ENCODE assay signal across 12 cellular contexts in the genomic region with DNA sequence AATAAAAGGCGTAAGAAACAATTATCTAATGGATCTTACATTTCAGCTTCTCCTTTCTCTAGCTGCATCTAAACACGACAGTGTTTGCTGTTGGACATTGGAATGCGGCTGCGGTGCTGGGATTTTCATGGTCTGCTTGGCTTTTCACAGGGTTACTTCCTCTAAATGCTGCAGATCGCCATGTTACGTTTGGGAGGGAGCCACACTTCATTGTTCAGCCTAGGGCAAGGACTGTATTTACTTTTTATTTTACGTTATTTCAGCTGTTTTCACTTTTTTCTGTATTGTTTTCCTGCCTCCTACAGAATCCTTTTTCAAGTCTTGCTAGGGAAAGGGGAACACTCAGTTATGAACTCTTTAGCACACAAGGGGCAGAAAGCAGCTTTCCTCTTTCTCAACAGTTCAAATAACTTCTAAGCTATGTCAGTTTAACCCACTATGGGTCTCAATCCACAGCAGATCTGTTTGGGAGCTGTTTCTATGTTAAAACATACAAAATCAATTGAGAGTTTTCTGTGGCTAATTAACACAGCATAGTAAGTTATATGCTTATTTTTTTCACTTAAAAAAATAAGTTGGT.
DNase-seq lines count a peak whose midpoint lies in the region; ATAC-seq and TF ChIP-seq lines count a peak whose summit lies in the region.
"Had no signal": no experiment of that assay in that cellular context is flagged by ENCODE, and none has a peak within 500 bp of the region (broad histone marks: within the 10 kb centered on the region; RNA-seq: fewer than 3 reads in every experiment).

No MANE protein-coding gene starts in this region.

- H3K9me3 ChIP-seq in OCI-LY1 (ENCODE audit: low read length) = no peaks in the 10 kb centered on the region; the same call in 1 of the 2 replicates
- no peaks in the 10 kb centered on the region for H3K9me3 ChIP-seq in liver (ENCODE audit: control insufficient read depth in 4 of 4, low read length in 3 of 4)
- no peaks in the 10 kb centered on the region for H3K9me3 ChIP-seq in SK-N-SH

- H3K9ac ChIP-seq in OCI-LY1 (ENCODE audit: low read length) = no peak overlapping the region
- H3K9ac ChIP-seq in liver (ENCODE audit: low read depth in 1 of 2, low read length in 2 of 2) = no peak overlapping the region
- H3K9ac ChIP-seq in SK-N-SH = no peak overlapping the region

- no peaks in the 10 kb centered on the region for H3K9me2 ChIP-seq in OCI-LY1 (ENCODE audit: low read depth, low read length)
- H3K9me2 ChIP-seq in SK-N-SH = no peaks in the 10 kb centered on the region

- H3K4me1 ChIP-seq in OCI-LY1 (ENCODE audit: insufficient read depth, low read length, severe bottlenecking) (peaks cover 52% of the 10 kb centered on the region), liver (ENCODE audit: control insufficient read depth in 4 of 4, insufficient read depth in 4 of 4, low read length in 3 of 4) (peaks cover 0 to 8% (median 0%) of the 10 kb centered on the region in 4 donors), SK-N-SH (ENCODE audit: control insufficient read depth in 1 of 2, insufficient read depth in 2 of 2, low read depth in 1 of 2, low read length in 1 of 2) (peaks cover 0 to 4% of the 10 kb centered on the region in 2 experiments; a peak in 1 of 4 replicates)

- TF ChIP-seq CTCF in OCI-LY1 (IDR thresholded peaks at IDR 0.05; ENCODE audit: low read length) = no peak
- TF ChIP-seq CTCF in liver (IDR thresholded peaks at IDR 0.05; ENCODE audit: low read depth, low read length, missing input control) = no peak
- no peak for TF ChIP-seq CTCF in GM13976 (IDR thresholded peaks at IDR 0.05; ENCODE audit: borderline replicate concordance, control extremely low read depth, extremely low read depth, insufficient read depth, missing control alignments)
- TF ChIP-seq CTCF in SK-N-SH (IDR thresholded peaks at IDR 0.05) = no peak

- 75% methylated on average over 7 of the region's 7 CpGs for WGBS in liver
- WGBS in SK-N-SH (ENCODE audit: low lambda C conversion rate) = 32% methylated on average over 7 of the region's 7 CpGs

- DNase-seq in ecto neural progenitor cell (ENCODE audit: low spot score) = peak; percentile 61
- DNase-seq in GM13976 (ENCODE audit: low spot score) = no peak
- no peak for DNase-seq in HUDEP-2 (lab: John Stamatoyannopoulos, UW; ENCODE audit: unreplicated experiment in 76 of 76)
- DNase-seq in SK-N-SH = no peak
- no peak for DNase-seq in activated naive CD8-positive, alpha-beta T cell treated with anti-CD3 and anti-CD28 coated beads for 36 hours
- DNase-seq: COR-L47; effector memory CD8-positive, alpha-beta T cell; NCI-H748 treated with DMSO at 0.1 percent for 48 hours had no signal

- CTCF ChIA-PET in SK-N-SH (lab: Yijun Ruan, JAX) = no interaction called here

- POLR2A ChIA-PET in SK-N-SH (lab: Yijun Ruan, JAX) = no interaction called here

- H3K79me2 ChIP-seq in OCI-LY1 (ENCODE audit: insufficient read depth, low read length) (peaks cover 32% of the 10 kb centered on the region; the same call in 1 of the 2 replicates), SK-N-SH (ENCODE audit: insufficient read depth) (no peaks in the 10 kb centered on the region)

- H3K27me3 Mint-ChIP-seq in stimulated activated memory B cell treated with anti-CD40 and anti-IgM and Interleukin-4, amounts not matched to agents 10 μg/mL and 1 μg/mL and 100 μg/mL, for 72 hours = no peaks in the 10 kb centered on the region
- no peaks in the 10 kb centered on the region for H3K27me3 Mint-ChIP-seq in activated naive CD8-positive, alpha-beta T cell treated with anti-CD3 and anti-CD28 coated beads for 36 hours

- H3K27ac ChIP-seq in OCI-LY1 (ENCODE audit: low read depth, low read length, poor library complexity, severe bottlenecking) (peak overlapping the region; percentile 89), liver (ENCODE audit: low read depth in 1 of 2, low read length in 2 of 2) (no peak overlapping the region), SK-N-SH (ENCODE audit: low read depth in 2 of 2, low read length in 1 of 2) (no peak overlapping the region)

- H3K4me3 ChIP-seq in OCI-LY1 (ENCODE audit: low read depth, low read length, poor library complexity, severe bottlenecking) (no peak overlapping the region), liver (ENCODE audit: low read depth in 1 of 3, low read length in 3 of 3) (no peak overlapping the region), SK-N-SH (ENCODE audit: low read depth in 2 of 2, low read length in 1 of 2) (no peak overlapping the region)

- H3F3A ChIP-seq in OCI-LY1 (ENCODE audit: insufficient read depth, low read length) (no peaks in the 10 kb centered on the region), SK-N-SH (replicated peaks; ENCODE audit: insufficient read depth) (no peaks in the 10 kb centered on the region)

- H2AFZ ChIP-seq in OCI-LY1 (ENCODE audit: low read length) = no peak overlapping the region
- no peak overlapping the region for H2AFZ ChIP-seq in SK-N-SH (ENCODE audit: low read depth)

- peak overlapping the region; percentile 3; the same call in 1 of the 2 replicates for H3K4me2 ChIP-seq in OCI-LY1 (ENCODE audit: low read length)
- no peak overlapping the region for H3K4me2 ChIP-seq in SK-N-SH

- H3K9me3 Mint-ChIP-seq in stimulated activated memory B cell treated with anti-CD40 and anti-IgM and Interleukin-4, amounts not matched to agents 10 μg/mL and 1 μg/mL and 100 μg/mL, for 72 hours = no peaks in the 10 kb centered on the region
- no peaks in the 10 kb centered on the region for H3K9me3 Mint-ChIP-seq in activated naive CD8-positive, alpha-beta T cell treated with anti-CD3 and anti-CD28 coated beads for 36 hours
- H3K9me3 Mint-ChIP-seq: stimulated activated effector memory CD8-positive, alpha-beta T cell treated with anti-CD3 and anti-CD28 coated beads, Interleukin-12 subunit alpha, Interleukin-12 subunit beta, amount 100 ng/mL, for 72 hours had no signal

- no peak overlapping the region for H3K4me3 Mint-ChIP-seq in stimulated activated memory B cell treated with anti-CD40 and anti-IgM and Interleukin-4, amounts not matched to agents 10 μg/mL and 1 μg/mL and 100 μg/mL, for 72 hours
- no peak overlapping the region for H3K4me3 Mint-ChIP-seq in activated naive CD8-positive, alpha-beta T cell treated with anti-CD3 and anti-CD28 coated beads for 36 hours
- H3K4me3 Mint-ChIP-seq: effector memory CD8-positive, alpha-beta T cell; stimulated activated effector memory CD8-positive, alpha-beta T cell treated with anti-CD3 and anti-CD28 coated beads, Interleukin-12 subunit alpha, Interleukin-12 subunit beta, amount 100 ng/mL, for 72 hours had no signal

- H3K4me1 Mint-ChIP-seq in stimulated activated memory B cell treated with anti-CD40 and anti-IgM and Interleukin-4, amounts not matched to agents 10 μg/mL and 1 μg/mL and 100 μg/mL, for 72 hours = peaks cover 45% of the 10 kb centered on the region
- no peaks in the 10 kb centered on the region for H3K4me1 Mint-ChIP-seq in activated naive CD8-positive, alpha-beta T cell treated with anti-CD3 and anti-CD28 coated beads for 36 hours
- H3K4me1 Mint-ChIP-seq: stimulated activated effector memory CD8-positive, alpha-beta T cell treated with anti-CD3 and anti-CD28 coated beads, Interleukin-12 subunit alpha, Interleukin-12 subunit beta, amount 100 ng/mL, for 72 hours had no signal

- ATAC-seq in stimulated activated memory B cell treated with anti-CD40 and anti-IgM and Interleukin-4, amounts not matched to agents 10 μg/mL and 1 μg/mL and 100 μg/mL, for 72 hours = no peak
- ATAC-seq: effector memory CD8-positive, alpha-beta T cell; stimulated activated effector memory CD8-positive, alpha-beta T cell treated with anti-CD3 and anti-CD28 coated beads, Interleukin-12 subunit alpha, Interleukin-12 subunit beta, amount 100 ng/mL, for 72 hours had no signal

- H4K20me1 ChIP-seq in OCI-LY1 (ENCODE audit: insufficient read depth, low read length) = no peaks in the 10 kb centered on the region
- H4K20me1 ChIP-seq in SK-N-SH (ENCODE audit: insufficient read depth) = no peaks in the 10 kb centered on the region

- H3K36me3 ChIP-seq in OCI-LY1 (ENCODE audit: insufficient read depth, low read length) = peaks cover 74% of the 10 kb centered on the region
- H3K36me3 ChIP-seq in liver (ENCODE audit: control insufficient read depth in 4 of 4, insufficient read depth in 3 of 4, low read depth in 1 of 4, low read length in 3 of 4) = peaks cover 0 to 6% (median 0%) of the 10 kb centered on the region in 4 donors
- H3K36me3 ChIP-seq in SK-N-SH (replicated peaks in 1 of 2; ENCODE audit: control insufficient read depth in 1 of 2, insufficient read depth in 2 of 2, low read length in 1 of 2) = no peaks in the 10 kb centered on the region

- peak overlapping the region; percentile 4 for H3K27ac Mint-ChIP-seq in stimulated activated memory B cell treated with anti-CD40 and anti-IgM and Interleukin-4, amounts not matched to agents 10 μg/mL and 1 μg/mL and 100 μg/mL, for 72 hours
- no peak overlapping the region for H3K27ac Mint-ChIP-seq in activated naive CD8-positive, alpha-beta T cell treated with anti-CD3 and anti-CD28 coated beads for 36 hours
- H3K27ac Mint-ChIP-seq: effector memory CD8-positive, alpha-beta T cell; stimulated activated effector memory CD8-positive, alpha-beta T cell treated with anti-CD3 and anti-CD28 coated beads, Interleukin-12 subunit alpha, Interleukin-12 subunit beta, amount 100 ng/mL, for 72 hours had no signal

- peaks cover 46% of the 10 kb centered on the region for H3K36me3 Mint-ChIP-seq in stimulated activated memory B cell treated with anti-CD40 and anti-IgM and Interleukin-4, amounts not matched to agents 10 μg/mL and 1 μg/mL and 100 μg/mL, for 72 hours
- no peaks in the 10 kb centered on the region for H3K36me3 Mint-ChIP-seq in activated naive CD8-positive, alpha-beta T cell treated with anti-CD3 and anti-CD28 coated beads for 36 hours
- H3K36me3 Mint-ChIP-seq: stimulated activated effector memory CD8-positive, alpha-beta T cell treated with anti-CD3 and anti-CD28 coated beads, Interleukin-12 subunit alpha, Interleukin-12 subunit beta, amount 100 ng/mL, for 72 hours had no signal

- H3K27me3 ChIP-seq in OCI-LY1 (ENCODE audit: insufficient read depth, low read length) (no peaks in the 10 kb centered on the region), liver (ENCODE audit: control insufficient read depth in 4 of 4, insufficient read depth in 4 of 4, low read length in 3 of 4) (no peaks in the 10 kb centered on the region), SK-N-SH (ENCODE audit: insufficient read depth) (peaks cover 12% of the 10 kb centered on the region; the same call in 1 of the 2 replicates)

- TF ChIP-seq RAD21 in liver (IDR thresholded peaks at IDR 0.05) (no peak), SK-N-SH (IDR thresholded peaks at IDR 0.05; ENCODE audit: low read length) (no peak)

- no peak for TF ChIP-seq EP300 in SK-N-SH (IDR thresholded peaks at IDR 0.05; ENCODE audit: borderline replicate concordance in 1 of 2, low read depth in 1 of 2, low read length in 1 of 2)

- in situ Hi-C loops in GM13976 (cut with MboI; ENCODE audit: low sequenced_read_pairs, unreplicated experiment) = no loop called here

TF ChIP-seq in liver, 16 proteins besides CTCF, POLR2A, EP300 and RAD21 (continues in another document):
- no peak for TF ChIP-seq RXRA (IDR thresholded peaks at IDR 0.05)

TF ChIP-seq in SK-N-SH, 30 proteins besides CTCF, POLR2A, EP300 and RAD21 (continues in another document):
- TF ChIP-seq NRF1 (IDR thresholded peaks at IDR 0.05; ENCODE audit: low read depth, low read length) (no peak), TCF12 (IDR thresholded peaks at IDR 0.05) (no peak), EZH2phosphoT487 (IDR thresholded peaks at IDR 0.05; ENCODE audit: borderline replicate concordance, low read depth) (no peak)
